Comparison of ENCODE assay signal across 12 cellular contexts in genomic region chr2:215137741-215138340, GRCh38. TPM values are rescaled to one million over a fixed set of nuclear protein-coding genes. Genes with fewer than 3 reads are reported as not detected.
DNase-seq lines count a peak whose midpoint lies in the region; ATAC-seq and TF ChIP-seq lines count a peak whose summit lies in the region.
"Had no signal": no experiment of that assay in that cellular context is flagged by ENCODE, and none has a peak within 500 bp of the region (broad histone marks: within the 10 kb centered on the region; RNA-seq: fewer than 3 reads in every experiment).

No MANE protein-coding gene starts in this region.

- H3K36me3 ChIP-seq in suprapubic skin, result no peaks in the 10 kb centered on the region
- H3K36me3 ChIP-seq: tibial nerve had no signal

- 40% methylated on average over 6 of the region's 6 CpGs for WGBS in suprapubic skin

- H3K9me3 ChIP-seq in suprapubic skin, result no peaks in the 10 kb centered on the region

- TF ChIP-seq EP300 in suprapubic skin (IDR thresholded peaks at IDR 0.05), result no peak

- ATAC-seq in esophagus mucosa, result peak; percentile 80
- no peak for ATAC-seq in GM18520 (IDR thresholded peaks at IDR 0.05; ENCODE audit: unreplicated experiment)
- ATAC-seq: activated CD4-positive, CD25-positive, alpha-beta regulatory T cell treated with anti-CD3 and anti-CD28 coated beads, Interleukin-2, amount 50 U/mL, for 24 hours; left lobe of liver had no signal

- H3K4me1 ChIP-seq in suprapubic skin, result peaks cover 16% of the 10 kb centered on the region
- H3K4me1 ChIP-seq: tibial nerve had no signal

- peak overlapping the region; percentile 37 for H3K4me3 ChIP-seq in suprapubic skin
- H3K4me3 ChIP-seq: tibial nerve had no signal

- peak overlapping the region; percentile 90 for H3K27ac ChIP-seq in suprapubic skin
- H3K27ac ChIP-seq: tibial nerve had no signal

- no peak for TF ChIP-seq POLR2A in suprapubic skin (IDR thresholded peaks at IDR 0.05)

- DNase-seq in NCI-H1694 treated with DMSO at 0.1 percent for 48 hours (lab: John Stamatoyannopoulos, UW) (peak; percentile 6), NCI-H1694 (lab: John Stamatoyannopoulos, UW) (no peak), NCI-H1105 treated with DMSO at 0.1 percent for 48 hours (lab: John Stamatoyannopoulos, UW) (peak; percentile 45), suprapubic skin (ENCODE audit: low spot score in 2 of 2) (no peak), nucleus accumbens (lab: John Stamatoyannopoulos, UW) (no peak)
- no peak for DNase-seq in effector CD4-positive, alpha-beta T cell
- DNase-seq: central memory CD4-positive, alpha-beta T cell had no signal

- H3K27me3 ChIP-seq in suprapubic skin, result no peaks in the 10 kb centered on the region
- H3K27me3 ChIP-seq: tibial nerve had no signal

- TF ChIP-seq CTCF in suprapubic skin (IDR thresholded peaks at IDR 0.05), result no peak

RNA-seq across cellular contexts. Expression of gene ABCA12, which starts 0.6 kb away (rescaled TPM):
- 14.2 TPM for total RNA-seq in esophagus mucosa
- 10 to 100 TPM; 55.9 to 98.4 (median 65.9) TPM for total RNA-seq in suprapubic skin
- total RNA-seq: left lobe of liver, tibial nerve had no signal

Comparison
In these comparisons a context has a peak if more than half of its experiments do, and no peak if none do; other contexts are left out.
1. DNase-seq: peak in NCI-H1694 treated with DMSO at 0.1 percent for 48 hours (single experiment) and NCI-H1105 treated with DMSO at 0.1 percent for 48 hours (single experiment); none in NCI-H1694 (single experiment), suprapubic skin (0 of 2), effector CD4-positive, alpha-beta T cell (single experiment) and nucleus accumbens (0 of 56).